ENCODE assay signal across 29 cellular contexts in the genomic region with DNA sequence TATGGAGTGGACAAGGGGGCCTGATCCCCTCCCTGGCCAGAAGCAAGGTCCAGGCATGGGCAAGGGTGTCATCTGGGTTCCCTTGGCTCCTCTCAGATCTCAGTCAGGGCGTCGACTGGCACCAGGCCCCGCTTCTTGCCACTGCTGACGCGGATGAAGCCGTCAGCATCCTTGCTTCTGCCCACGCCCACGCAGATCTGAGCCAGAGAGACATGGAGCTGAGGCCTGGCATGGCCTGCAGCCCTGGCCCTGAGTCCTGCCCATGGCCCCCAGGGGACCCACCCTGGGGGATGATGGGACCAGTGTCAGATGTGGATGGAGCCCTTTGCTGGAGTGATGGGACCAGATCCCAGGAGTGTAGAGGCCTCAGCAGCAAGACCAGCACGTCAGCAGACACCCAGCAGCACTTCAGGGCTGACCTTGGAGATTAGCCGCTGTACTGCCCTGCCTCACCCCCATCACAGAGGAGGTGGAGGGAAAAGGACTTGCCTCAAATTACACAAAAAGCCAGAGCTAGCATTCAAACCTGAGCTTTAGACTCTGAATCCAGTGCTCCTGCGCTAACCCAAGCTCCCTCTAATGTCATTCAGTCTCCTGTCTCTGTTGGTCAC. TPM values are rescaled to one million over a fixed set of nuclear protein-coding genes. Genes with fewer than 3 reads are reported as not detected.
DNase-seq lines count a peak whose midpoint lies in the region; ATAC-seq, FAIRE-seq and TF ChIP-seq lines count a peak whose summit lies in the region.
"Had no signal": no experiment of that assay in that cellular context is flagged by ENCODE, and none has a peak within 500 bp of the region (broad histone marks: within the 10 kb centered on the region; RNA-seq: fewer than 3 reads in every experiment).

No MANE protein-coding gene starts in this region.

- no peak for FAIRE-seq in frontal cortex (lab: Jason Lieb, UNC)
- FAIRE-seq: A204.1, GM12891, pancreas had no signal

- TF ChIP-seq CTCF in lower lobe of right lung (IDR thresholded peaks at IDR 0.05) (no peak), A673 (conservative IDR thresholded peaks at IDR 0.05; ENCODE audit: low read depth, low read length) (no peak)

- POLR2A ChIA-PET in A673 (lab: Charles Lee; ENCODE audit: low non-redundant PET) = no interaction called here

- H3K27ac ChIP-seq in lower lobe of right lung (peak overlapping the region; percentile 41), A673 (ENCODE audit: low read depth, low read length, poor library complexity, severe bottlenecking) (no peak overlapping the region)
- H3K27ac ChIP-seq: foreskin keratinocyte, hepatocyte, pancreas, right lobe of liver had no signal

- ATAC-seq in Right ventricle myocardium superior (ENCODE audit: poor library complexity) (peak; percentile 30), left ventricle myocardium superior (no peak), lower lobe of right lung (no peak), GM19023 (IDR thresholded peaks at IDR 0.05; ENCODE audit: unreplicated experiment) (no peak)
- ATAC-seq: foreskin keratinocyte; natural killer cell treated with Interleukin-12 subunit alpha and Interleukin-12 subunit beta and Interleukin-15 and Interleukin-18, amount 100 ng/mL, for 72 hours; stimulated activated naive CD8-positive, alpha-beta T cell treated with anti-CD3 and anti-CD28 coated beads, Interleukin-15, amount 100 ng/mL, for 72 hours had no signal

- H3K36me3 ChIP-seq in lower lobe of right lung (no peaks in the 10 kb centered on the region), A673 (ENCODE audit: insufficient read depth, low read length, poor library complexity, severe bottlenecking) (no peaks in the 10 kb centered on the region)
- H3K36me3 ChIP-seq: BE2C, left lung, pancreas, right lobe of liver had no signal

- H3K4me1 ChIP-seq in lower lobe of right lung (peaks cover 41% of the 10 kb centered on the region), A673 (ENCODE audit: insufficient read depth, low read length, poor library complexity, severe bottlenecking) (peaks cover 19% of the 10 kb centered on the region)
- H3K4me1 ChIP-seq: Caco-2, foreskin keratinocyte, pancreas had no signal

- DNase-seq in Right ventricle myocardium superior (no peak), left ventricle myocardium superior (no peak), cerebellum (ENCODE audit: low spot score) (peak; percentile 73), lower lobe of right lung (no peak), A673 (ENCODE audit: low spot score) (no peak), frontal cortex (ENCODE audit: low spot score in 2 of 2) (no peak), nucleus accumbens (lab: John Stamatoyannopoulos, UW) (no peak)
- DNase-seq: activated CD4-positive, alpha-beta T cell treated with anti-CD3 and anti-CD28 coated beads, Interleukin-2, amount 50 U/mL, for 1 hour; aorta; BE2C; Caco-2; central memory CD4-positive, alpha-beta T cell; DND-41; erythroblast; foreskin keratinocyte; right lobe of liver; stimulated activated naive CD8-positive, alpha-beta T cell treated with anti-CD3 and anti-CD28 coated beads, Interleukin-15, amount 100 ng/mL, for 72 hours; T-helper 9 cell; trophoblast cell had no signal

- no peaks in the 10 kb centered on the region for H3K9me3 ChIP-seq in lower lobe of right lung
- no peaks in the 10 kb centered on the region for H3K9me3 ChIP-seq in A673 (ENCODE audit: low read depth, low read length, poor library complexity, severe bottlenecking)
- H3K9me3 ChIP-seq: BE2C, Caco-2, left lung, pancreas, right lobe of liver had no signal

- H3K4me3 ChIP-seq in lower lobe of right lung (no peak overlapping the region), A673 (ENCODE audit: low read depth, low read length, poor library complexity, severe bottlenecking) (no peak overlapping the region)
- H3K4me3 ChIP-seq: hepatocyte, left lung, pancreas, right lobe of liver had no signal

- intact Hi-C loops in Right ventricle myocardium superior (cut with DNase I) = no loop called here
- intact Hi-C loops in left ventricle myocardium superior (cut with micrococcal nuclease) = no loop called here
- intact Hi-C loops in lower lobe of right lung (cut with DNase I) = no loop called here
- intact Hi-C loops in A673 (cut with micrococcal nuclease; ENCODE audit: unreplicated experiment) = no loop called here

- H3K27me3 ChIP-seq in lower lobe of right lung (ENCODE audit: low read depth) (peaks cover 10% of the 10 kb centered on the region), A673 (replicated peaks; ENCODE audit: insufficient read depth, low read depth, low read length, poor library complexity) (no peaks in the 10 kb centered on the region)
- H3K27me3 ChIP-seq: pancreas had no signal

- CTCF ChIA-PET in A673 (lab: Charles Lee) = no interaction called here

- no TSS peak for BruUV-seq in A673 (replicated peaks; lab: Mats Ljungman, UMichigan)

RNA-seq across cellular contexts. Expression of a gene that starts 12.2 kb away (rescaled TPM):
- 934 TPM for total RNA-seq in Right ventricle myocardium superior
- total RNA-seq in left ventricle myocardium superior = 992 TPM
- total RNA-seq in cerebellum = 493 TPM
- 1,465 TPM for total RNA-seq in lower lobe of right lung
- total RNA-seq in A673 (2021) = 950 and 1,115 TPM in 2 replicates
- 1,210 TPM for total RNA-seq in frontal cortex

RNA-seq across cellular contexts. Expression of a gene that starts 13.4 kb away (rescaled TPM):
- total RNA-seq in Right ventricle myocardium superior = 1.4 TPM
- total RNA-seq in left ventricle myocardium superior = 0.62 TPM
- total RNA-seq in cerebellum = 0.64 TPM
- 0.30 TPM for total RNA-seq in lower lobe of right lung
- 1.3 and 2.8 TPM in 2 replicates for total RNA-seq in A673 (2021)
- under 0.01 TPM for total RNA-seq in frontal cortex
- total RNA-seq: foreskin keratinocyte, hepatocyte, mononuclear cell, right lobe of liver had no signal

RNA-seq across cellular contexts. Expression of a gene that starts 14.8 kb away (rescaled TPM):
- total RNA-seq in Right ventricle myocardium superior (4.6 TPM), left ventricle myocardium superior (5.7 TPM), cerebellum (20.7 TPM), lower lobe of right lung (21.3 TPM), A673 (2021) (8.0 and 10.4 TPM in 2 replicates), frontal cortex (14.3 TPM)

RNA-seq across cellular contexts. Expression of a gene that starts 46.3 kb away (rescaled TPM):
- not detected for total RNA-seq in Right ventricle myocardium superior
- total RNA-seq in left ventricle myocardium superior = not detected
- not detected for total RNA-seq in cerebellum
- total RNA-seq in lower lobe of right lung = not detected
- not detected in 2 replicates for total RNA-seq in A673 (2021)
- total RNA-seq in frontal cortex = not detected
- total RNA-seq: Caco-2; foreskin keratinocyte; H7; hepatocyte; left lung; mononuclear cell; natural killer cell treated with Interleukin-12 subunit alpha and Interleukin-12 subunit beta and Interleukin-15 and Interleukin-18, amount 100 ng/mL, for 72 hours; right lobe of liver; WTC11 had no signal
